Comparison of ENCODE assay signal across 16 cellular contexts in the genomic region with DNA sequence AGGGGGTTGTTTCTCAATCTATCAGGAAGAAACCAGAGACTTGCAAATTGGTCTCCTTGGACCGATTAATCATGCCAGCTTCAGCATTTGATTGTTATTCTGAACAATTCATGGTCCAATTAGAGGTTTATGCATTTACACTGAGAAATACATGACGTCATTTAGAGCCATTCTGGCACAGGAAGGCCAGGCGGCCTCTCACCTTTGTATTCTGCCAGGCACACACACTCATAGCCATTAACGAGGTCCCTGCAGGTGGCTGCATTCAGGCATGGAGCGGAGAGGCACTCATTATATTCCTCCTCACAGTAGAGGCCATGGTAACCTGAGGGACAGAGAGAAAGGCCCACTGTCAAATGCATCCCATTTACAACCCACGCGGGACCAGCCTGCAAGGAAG.
DNase-seq lines count a peak whose midpoint lies in the region; ATAC-seq and TF ChIP-seq lines count a peak whose summit lies in the region.
"Had no signal": no experiment of that assay in that cellular context is flagged by ENCODE, and none has a peak within 500 bp of the region (broad histone marks: within the 10 kb centered on the region; RNA-seq: fewer than 3 reads in every experiment).

No MANE protein-coding gene starts in this region.

- ATAC-seq in T-helper 17 cell (no peak), HG02642 (IDR thresholded peaks at IDR 0.05; ENCODE audit: poor library complexity, unreplicated experiment) (no peak), HG03139 (IDR thresholded peaks at IDR 0.05; ENCODE audit: unreplicated experiment) (no peak)
- ATAC-seq: Panc1 had no signal

- no peaks in the 10 kb centered on the region for H3K36me3 ChIP-seq in neural cell (ENCODE audit: insufficient read depth, low read length)
- H3K36me3 ChIP-seq: cardiac muscle cell had no signal

- TF ChIP-seq RAD21 in neural cell (conservative IDR thresholded peaks at IDR 0.05): no peak

- H3K4me1 Mint-ChIP-seq in T-helper 17 cell: no peaks in the 10 kb centered on the region
- H3K4me1 Mint-ChIP-seq in activated CD4-positive, alpha-beta T cell treated with anti-CD3 and anti-CD28 coated beads, Interleukin-2, amount 10 ng/mL, durations not matched to agents 7 days and 5 days: no peaks in the 10 kb centered on the region

- no peaks in the 10 kb centered on the region for H4K20me1 ChIP-seq in neural cell (ENCODE audit: insufficient read depth)

- peak overlapping the region; percentile 78 for H3K27ac ChIP-seq in neural cell (ENCODE audit: low read length)
- H3K27ac ChIP-seq: cardiac muscle cell had no signal

- peak; percentile 98 for DNase-seq in DMS153 (lab: John Stamatoyannopoulos, UW)
- peak; percentile 76 for DNase-seq in NCI-H187 treated with DMSO at 0.1 percent for 48 hours (lab: John Stamatoyannopoulos, UW)
- no peak for DNase-seq in T-helper 17 cell
- no peak for DNase-seq in activated CD4-positive, alpha-beta T cell treated with anti-CD3 and anti-CD28 coated beads, Interleukin-2, amount 10 ng/mL, durations not matched to agents 7 days and 5 days
- no peak for DNase-seq in stimulated activated CD8-positive, alpha-beta memory T cell treated with anti-CD3 and anti-CD28 coated beads, Interleukin-4, amount 100 ng/mL, for 48 hours
- DNase-seq: activated CD4-positive, alpha-beta T cell treated with anti-CD3 and anti-CD28 coated beads, Interleukin-2, amount 50 U/mL, for 4 hours; activated effector memory CD4-positive, alpha-beta T cell treated with anti-CD3 and anti-CD28 coated beads, Interleukin-2, amount 50 U/mL, for 16 hours; DND-41; occipital lobe had no signal

- no peaks in the 10 kb centered on the region for H3K9me3 Mint-ChIP-seq in activated CD4-positive, alpha-beta T cell treated with anti-CD3 and anti-CD28 coated beads, Interleukin-2, amount 10 ng/mL, durations not matched to agents 7 days and 5 days
- H3K9me3 Mint-ChIP-seq: T-helper 1 cell treated with Interleukin-12 subunit alpha and Interleukin-12 subunit beta and Interleukin-4 antibody, amounts not matched to agents 30 μg/mL and 1 μg/mL, for 36 hours had no signal

- peak overlapping the region; percentile 20 for H3K9ac ChIP-seq in neural cell (ENCODE audit: low read length)

- H3K4me2 ChIP-seq in neural cell (ENCODE audit: low read length): peak overlapping the region; percentile 47

- H3K79me2 ChIP-seq in neural cell (replicated peaks; ENCODE audit: insufficient read depth, low read length): no peaks in the 10 kb centered on the region

- CTCF ChIA-PET in activated CD4-positive, alpha-beta T cell treated with anti-CD3 and anti-CD28 coated beads, Interleukin-2, amount 10 ng/mL, durations not matched to agents 7 days and 5 days (lab: Charles Lee): no interaction called here

- no peaks in the 10 kb centered on the region for H3K9me2 ChIP-seq in neural cell (ENCODE audit: insufficient read depth, low read length)

- no peaks in the 10 kb centered on the region for H3K27me3 ChIP-seq in neural cell (ENCODE audit: insufficient read depth, low read depth, low read length)
- H3K27me3 ChIP-seq: cardiac muscle cell had no signal

- no peak overlapping the region for H3K4me3 Mint-ChIP-seq in T-helper 17 cell
- H3K4me3 Mint-ChIP-seq in activated CD4-positive, alpha-beta T cell treated with anti-CD3 and anti-CD28 coated beads, Interleukin-2, amount 10 ng/mL, durations not matched to agents 7 days and 5 days: no peak overlapping the region
- H3K4me3 Mint-ChIP-seq: T-helper 1 cell treated with Interleukin-12 subunit alpha and Interleukin-12 subunit beta and Interleukin-4 antibody, amounts not matched to agents 30 μg/mL and 1 μg/mL, for 36 hours had no signal

- no peak overlapping the region for H2AFZ ChIP-seq in neural cell (ENCODE audit: low read depth, low read length)

- H3K4me3 ChIP-seq in neural cell (ENCODE audit: low read length): no peak overlapping the region
- H3K4me3 ChIP-seq: cardiac muscle cell, lung had no signal

- TF ChIP-seq CTCF in neural cell (IDR thresholded peaks at IDR 0.05; ENCODE audit: poor library complexity, severe bottlenecking): no peak

- H3K27ac Mint-ChIP-seq in T-helper 17 cell: peak overlapping the region; percentile 19
- no peak overlapping the region for H3K27ac Mint-ChIP-seq in activated CD4-positive, alpha-beta T cell treated with anti-CD3 and anti-CD28 coated beads, Interleukin-2, amount 10 ng/mL, durations not matched to agents 7 days and 5 days
- H3K27ac Mint-ChIP-seq: T-helper 1 cell treated with Interleukin-12 subunit alpha and Interleukin-12 subunit beta and Interleukin-4 antibody, amounts not matched to agents 30 μg/mL and 1 μg/mL, for 36 hours had no signal

- POLR2A ChIA-PET in activated CD4-positive, alpha-beta T cell treated with anti-CD3 and anti-CD28 coated beads, Interleukin-2, amount 10 ng/mL, durations not matched to agents 7 days and 5 days (lab: Charles Lee): no interaction called here

- H3K9me3 ChIP-seq in T-helper 17 cell (ENCODE audit: control insufficient read depth, low read length, poor library complexity, severe bottlenecking) (peaks cover 2% of the 10 kb centered on the region), neural cell (ENCODE audit: low read length) (no peaks in the 10 kb centered on the region)

- TF ChIP-seq EP300 in neural cell (conservative IDR thresholded peaks at IDR 0.05; ENCODE audit: poor library complexity, severe bottlenecking): peak; percentile 42

- peaks cover 2% of the 10 kb centered on the region for H3F3A ChIP-seq in neural cell (ENCODE audit: insufficient read depth, low read length, poor library complexity, severe bottlenecking)

- H3K27me3 Mint-ChIP-seq in T-helper 17 cell: peaks cover 7% of the 10 kb centered on the region
- H3K27me3 Mint-ChIP-seq in activated CD4-positive, alpha-beta T cell treated with anti-CD3 and anti-CD28 coated beads, Interleukin-2, amount 10 ng/mL, durations not matched to agents 7 days and 5 days: no peaks in the 10 kb centered on the region

- H3K36me3 Mint-ChIP-seq in T-helper 17 cell (ENCODE audit: low read depth): no peaks in the 10 kb centered on the region
- no peaks in the 10 kb centered on the region for H3K36me3 Mint-ChIP-seq in activated CD4-positive, alpha-beta T cell treated with anti-CD3 and anti-CD28 coated beads, Interleukin-2, amount 10 ng/mL, durations not matched to agents 7 days and 5 days (ENCODE audit: low read depth)

TF ChIP-seq in neural cell, 6 proteins besides CTCF, POLR2A, EP300 and RAD21:
- TF ChIP-seq EZH2 (IDR thresholded peaks at IDR 0.05; ENCODE audit: borderline replicate concordance, insufficient read depth, low read length, poor library complexity, severe bottlenecking): no peak
- peak; percentile 41 for TF ChIP-seq POLR2AphosphoS5 (IDR thresholded peaks at IDR 0.05)

Comparison
In these comparisons a context has a peak if more than half of its experiments do, and no peak if none do; other contexts are left out.
1. DNase-seq: peak in DMS153 (single experiment) and NCI-H187 treated with DMSO at 0.1 percent for 48 hours (single experiment); none in T-helper 17 cell (0 of 3), activated CD4-positive, alpha-beta T cell treated with anti-CD3 and anti-CD28 coated beads, Interleukin-2, amount 10 ng/mL, durations not matched to agents 7 days and 5 days (single experiment) and stimulated activated CD8-positive, alpha-beta memory T cell treated with anti-CD3 and anti-CD28 coated beads, Interleukin-4, amount 100 ng/mL, for 48 hours (single experiment).